ENCODE assay signal across 10 cellular contexts in the genomic region with DNA sequence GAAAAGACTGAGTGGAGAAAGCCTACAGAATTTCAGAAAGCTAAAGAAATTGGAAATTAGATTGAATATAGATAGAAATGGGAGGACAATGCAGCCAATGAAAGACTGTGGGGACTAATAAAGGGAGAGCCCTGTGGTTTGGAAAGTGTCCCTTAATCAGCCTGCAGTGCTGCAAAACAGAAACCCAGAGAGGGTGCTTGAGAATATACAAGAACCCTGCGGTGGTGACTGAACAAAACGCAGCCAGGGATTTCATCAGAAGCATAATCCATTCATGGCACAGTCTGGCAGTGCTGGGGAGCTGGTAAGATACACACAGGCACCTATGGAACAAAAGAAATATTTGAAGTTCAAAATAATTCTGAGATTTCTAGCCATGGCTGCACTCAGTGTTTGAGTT. TPM values are rescaled to one million over a fixed set of nuclear protein-coding genes. Genes with fewer than 3 reads are reported as not detected.
A peak's percentile ranks its signal among the peaks of the same experiment; 100 is the strongest.
DNase-seq lines count a peak whose midpoint lies in the region; ATAC-seq and TF ChIP-seq lines count a peak whose summit lies in the region.
"Had no signal": no experiment of that assay in that cellular context is flagged by ENCODE, and none has a peak within 500 bp of the region (broad histone marks: within the 10 kb centered on the region; RNA-seq: fewer than 3 reads in every experiment).

No MANE protein-coding gene starts in this region.

- H3K4me3 ChIP-seq in ACC112 (ENCODE audit: low read depth, low read length) = no peak overlapping the region
- H3K4me3 ChIP-seq in HUES48 (ENCODE audit: low read depth, low read length) = no peak overlapping the region
- peak overlapping the region; percentile 51 for H3K4me3 ChIP-seq in SK-N-MC
- no peak overlapping the region for H3K4me3 ChIP-seq in fibroblast of villous mesenchyme (ENCODE audit: low read depth, low read length)

- peak overlapping the region; percentile 31 for H2AFZ ChIP-seq in ACC112 (ENCODE audit: low read length, unreplicated experiment)

- no peaks in the 10 kb centered on the region for H3K79me2 ChIP-seq in ACC112 (ENCODE audit: control insufficient read depth, insufficient read depth, low read length, unreplicated experiment)

- H3K36me3 ChIP-seq in ACC112 (ENCODE audit: insufficient read depth, low read length) (no peaks in the 10 kb centered on the region), HUES48 (ENCODE audit: control insufficient read depth, insufficient read depth, low read length) (no peaks in the 10 kb centered on the region), SK-N-MC (ENCODE audit: insufficient read depth, low read length) (no peaks in the 10 kb centered on the region)

- no peak for TF ChIP-seq CTCF in fibroblast of villous mesenchyme (IDR thresholded peaks at IDR 0.05; ENCODE audit: insufficient read depth, low read depth, low read length)

- H3K9me3 ChIP-seq in HUES48 (ENCODE audit: control insufficient read depth, insufficient read depth, low read length) = no peaks in the 10 kb centered on the region
- H3K9me3 ChIP-seq in SK-N-MC (ENCODE audit: low read depth, low read length) = no peaks in the 10 kb centered on the region

- H3K27ac ChIP-seq in ACC112 (ENCODE audit: low read depth, low read length) = peak overlapping the region; percentile 39; the same call in 1 of the 2 replicates
- peak overlapping the region; percentile 43 for H3K27ac ChIP-seq in HUES48 (ENCODE audit: low read depth, low read length)
- H3K27ac ChIP-seq in SK-N-MC = peak overlapping the region; percentile 75

- H3K9ac ChIP-seq in HUES48 (ENCODE audit: low read depth, low read length) (no peak overlapping the region), SK-N-MC (ENCODE audit: insufficient read length) (peak overlapping the region; percentile 56)

- no peak for ATAC-seq in HG03571 (IDR thresholded peaks at IDR 0.05; ENCODE audit: unreplicated experiment)
- ATAC-seq: Panc1 had no signal

- DNase-seq in SK-N-MC (ENCODE audit: low read depth, low spot score) (no peak), fibroblast of villous mesenchyme (ENCODE audit: low read depth) (peak; percentile 79), OCI-M2 (lab: John Stamatoyannopoulos, UW; ENCODE audit: unreplicated experiment) (no peak), HUDEP-2 (lab: John Stamatoyannopoulos, UW; ENCODE audit: unreplicated experiment in 76 of 76) (no peak), NCI-H1694 (lab: John Stamatoyannopoulos, UW) (no peak)
- DNase-seq: DND-41 had no signal

- H3K4me1 ChIP-seq in ACC112 (ENCODE audit: control insufficient read depth, insufficient read depth, low read length, unreplicated experiment) (peaks cover 18% of the 10 kb centered on the region), HUES48 (ENCODE audit: control insufficient read depth, insufficient read depth, low read length) (peaks cover 21% of the 10 kb centered on the region)

- H3K27me3 ChIP-seq in ACC112 (ENCODE audit: insufficient read depth, low read length) (no peaks in the 10 kb centered on the region), HUES48 (ENCODE audit: control insufficient read depth, insufficient read depth, low read length) (no peaks in the 10 kb centered on the region)

RNA-seq across cellular contexts. Expression of a gene that starts 19.1 kb away (rescaled TPM):
- total RNA-seq in fibroblast of villous mesenchyme = 9.7 and 12.5 TPM in 2 replicates

RNA-seq across cellular contexts. Expression of a gene that starts 41.4 kb away (rescaled TPM):
- total RNA-seq in fibroblast of villous mesenchyme = 0.32 and 0.86 TPM in 2 replicates
